8 cellular contexts compared by ENCODE assay signal in the genomic region with DNA sequence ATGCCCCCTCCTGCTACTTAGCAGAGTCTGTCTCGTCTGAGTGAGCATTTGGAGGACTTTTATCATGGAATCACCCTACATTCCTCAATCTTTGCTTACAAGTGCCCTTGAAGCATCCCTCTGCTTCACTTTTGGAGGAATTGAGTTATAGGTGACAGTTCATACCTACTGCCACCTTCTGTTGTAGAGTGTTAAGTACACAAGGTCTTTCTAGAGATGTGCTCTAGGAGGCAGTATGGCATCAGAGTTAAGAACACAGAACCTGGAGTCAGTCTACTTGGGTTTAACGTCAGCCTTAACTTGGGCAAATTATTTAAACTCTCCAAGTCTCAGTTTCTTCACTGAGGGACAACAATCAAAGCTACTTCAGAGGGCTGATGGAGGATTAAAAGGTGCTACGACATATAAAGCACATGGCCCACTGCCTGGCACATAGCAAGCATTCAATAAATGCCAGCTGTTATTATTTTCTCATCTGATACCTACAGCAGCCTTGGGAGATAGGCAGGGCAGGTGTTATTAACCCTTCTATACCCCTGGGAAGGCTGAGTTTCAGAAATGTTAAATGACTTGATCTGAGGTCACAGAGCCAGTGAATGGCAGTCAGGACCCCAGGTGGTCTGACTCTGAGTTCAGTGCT.
DNase-seq lines count a peak whose midpoint lies in the region; ATAC-seq, FAIRE-seq and TF ChIP-seq lines count a peak whose summit lies in the region.

No MANE protein-coding gene starts in this region.

- H3K4me3 Mint-ChIP-seq in activated T-helper 17 cell treated with anti-CD3 and anti-CD28 coated beads, Interleukin-2, amount 50 U/mL, for 72 hours = no peak overlapping the region

- TF ChIP-seq CTCF in AG04450 (IDR thresholded peaks at IDR 0.05; ENCODE audit: low read depth, low read length) (0 out of 2 replicates have a peak, but pooled peaks have one; percentile 21), LNCAP (IDR thresholded peaks at IDR 0.05) (peak; percentile 71), lower leg skin (IDR thresholded peaks at IDR 0.05) (no peak)

- TF ChIP-seq POLR2A in GM12891 (IDR thresholded peaks at IDR 0.05; ENCODE audit: low read depth, low read length) (no peak), lower leg skin (IDR thresholded peaks at IDR 0.05) (no peak)

- WGBS in lower leg skin, 2 donors = 24 to 37% methylated on average over 3 of the region's 3 CpGs

- POLR2A ChIA-PET in AG04450 (lab: Yijun Ruan, JAX) = no interaction called here

- no peak for DNase-seq in AG04450 (ENCODE audit: low read depth, low spot score)
- DNase-seq in GM12891 (ENCODE audit: insufficient read length, low spot score) = no peak
- peak; percentile 15 to 26 for DNase-seq in lung microvascular endothelial cell (ENCODE audit: low read depth in 2 of 2)
- no peak for DNase-seq in lower leg skin (ENCODE audit: low spot score in 2 of 2)
- DNase-seq in ecto neural progenitor cell (ENCODE audit: low spot score) = no peak

- FAIRE-seq in GM12891 (lab: Jason Lieb, UNC) = peak; percentile 75

- H3K27me3 Mint-ChIP-seq in activated T-helper 17 cell treated with anti-CD3 and anti-CD28 coated beads, Interleukin-2, amount 50 U/mL, for 72 hours = peaks cover 13% of the 10 kb centered on the region

- H3K4me1 Mint-ChIP-seq in activated T-helper 17 cell treated with anti-CD3 and anti-CD28 coated beads, Interleukin-2, amount 50 U/mL, for 72 hours = no peaks in the 10 kb centered on the region

- H3K27me3 ChIP-seq in AG04450 (ENCODE audit: control insufficient read depth, insufficient read depth, low read length) = no peaks in the 10 kb centered on the region

- no peaks in the 10 kb centered on the region for H3K36me3 Mint-ChIP-seq in activated T-helper 17 cell treated with anti-CD3 and anti-CD28 coated beads, Interleukin-2, amount 50 U/mL, for 72 hours (ENCODE audit: low read depth)

- peak; percentile 59 for ATAC-seq in activated T-helper 17 cell treated with anti-CD3 and anti-CD28 coated beads, Interleukin-2, amount 50 U/mL, for 72 hours (replicated peaks)
- no peak for ATAC-seq in HG03439 (IDR thresholded peaks at IDR 0.05; ENCODE audit: unreplicated experiment)

- H3K4me3 ChIP-seq in AG04450 (ENCODE audit: low read depth, low read length) (no peak overlapping the region), lower leg skin (ENCODE audit: low read depth, poor library complexity, severe bottlenecking) (no peak overlapping the region)

- intact Hi-C loops in lower leg skin (cut with DNase I; ENCODE audit: low total_unique reads) = no loop called here

- no peak overlapping the region for H3K27ac Mint-ChIP-seq in activated T-helper 17 cell treated with anti-CD3 and anti-CD28 coated beads, Interleukin-2, amount 50 U/mL, for 72 hours

- peaks cover 6% of the 10 kb centered on the region for H3K9me3 Mint-ChIP-seq in activated T-helper 17 cell treated with anti-CD3 and anti-CD28 coated beads, Interleukin-2, amount 50 U/mL, for 72 hours

- no peaks in the 10 kb centered on the region; the same call in 1 of the 2 replicates for H3K9me3 ChIP-seq in AG04450 (ENCODE audit: control insufficient read depth, insufficient read depth, low read length)

- CTCF ChIA-PET in AG04450 (lab: Charles Lee) = interaction anchor here (0.5 kb wide), 1 partner anchor 376 kb away, joined by 3 read pairs; no protein-coding TSS in a partner anchor

- no peak overlapping the region for H3K27ac ChIP-seq in AG04450 (ENCODE audit: low read depth, low read length)

TF ChIP-seq in GM12891, 5 proteins besides CTCF, POLR2A, EP300 and RAD21:
- no peak for TF ChIP-seq SPI1 (IDR thresholded peaks at IDR 0.05; ENCODE audit: low read depth, low read length)
- TF ChIP-seq PAX5 (IDR thresholded peaks at IDR 0.05; ENCODE audit: insufficient read depth, low read length, severe bottlenecking) = no peak
TF ChIP-seq in GM12891: peak in this region for 0.

Comparison
In these comparisons a context has a peak if more than half of its experiments do, and no peak if none do; other contexts are left out.
1. DNase-seq: peak in lung microvascular endothelial cell (2 of 2); none in AG04450 (single experiment), GM12891 (single experiment), lower leg skin (0 of 2) and ecto neural progenitor cell (single experiment).
2. CTCF ChIP-seq: peak in AG04450 (single experiment) and LNCAP (single experiment); none in lower leg skin (0 of 3).